ENCODE assay signal across 24 cellular contexts in genomic region chr6:29490055-29490454, GRCh38.
"Had no signal": no experiment of that assay in that cellular context is flagged by ENCODE, and none has a peak within 500 bp of the region (broad histone marks: within the 10 kb centered on the region; RNA-seq: fewer than 3 reads in every experiment).

No MANE protein-coding gene starts in this region.

- ATAC-seq: effector memory CD8-positive, alpha-beta T cell; gastrocnemius medialis; left lung; lower lobe of right lung; naive thymus-derived CD8-positive, alpha-beta T cell; upper lobe of right lung had no signal

- H3K36me3 ChIP-seq: ascending aorta, cardiac muscle cell, gastrocnemius medialis, left lung, lower lobe of right lung, right atrium auricular region, suprapubic skin, tibial artery, upper lobe of right lung, WERI-Rb-1 had no signal

- H3K4me3 ChIP-seq: ascending aorta, cardiac muscle cell, coronary artery, gastrocnemius medialis, left lung, lower lobe of right lung, right atrium auricular region, smooth muscle cell, suprapubic skin, tibial artery, upper lobe of right lung had no signal

- DNase-seq: activated CD4-positive, alpha-beta T cell treated with anti-CD3 and anti-CD28 coated beads for 1 hour; activated CD4-positive, alpha-beta T cell treated with anti-CD3 and anti-CD28 coated beads, Interleukin-2, amount 10 ng/mL, durations not matched to agents 7 days and 5 days; activated effector memory CD4-positive, alpha-beta T cell treated with anti-CD3 and anti-CD28 coated beads, Interleukin-2, amount 50 U/mL, for 16 hours; activated naive CD4-positive, alpha-beta T cell treated with anti-CD3 and anti-CD28 coated beads, Interleukin-2, amount 10 ng/mL, durations not matched to agents 7 days and 5 days; activated naive CD8-positive, alpha-beta T cell treated with anti-CD3 and anti-CD28 coated beads, Interleukin-2, amount 10 ng/mL, durations not matched to agents 7 days and 5 days; activated T-cell treated with anti-CD3 and anti-CD28 coated beads, Interleukin-2, amount 50 U/mL, for 1 hour; effector memory CD8-positive, alpha-beta T cell; gastrocnemius medialis; glutamatergic neuron; left lung; lower lobe of right lung; mesenchymal stem cell; naive thymus-derived CD8-positive, alpha-beta T cell; stimulated activated CD4-positive, alpha-beta T cell treated with anti-CD3 and anti-CD28 coated beads, Interleukin-1b, Interleukin-23, amount 100 ng/mL, for 48 hours; stimulated activated naive CD4-positive, alpha-beta T cell; tibial artery; upper lobe of right lung; WERI-Rb-1 had no signal

- H3K27me3 ChIP-seq: ascending aorta, cardiac muscle cell, gastrocnemius medialis, left lung, right atrium auricular region, tibial artery, upper lobe of right lung had no signal

- H3K9me3 ChIP-seq: ascending aorta, gastrocnemius medialis, left lung, lower lobe of right lung, right atrium auricular region, suprapubic skin, tibial artery, upper lobe of right lung had no signal

- H3K4me2 ChIP-seq: smooth muscle cell had no signal

- H3K4me1 ChIP-seq: ascending aorta, gastrocnemius medialis, left lung, lower lobe of right lung, right atrium auricular region, suprapubic skin, tibial artery, upper lobe of right lung had no signal
